In genomic region chr14:20428010-20428365, GRCh38 we compare ENCODE assay signal across 9 cellular contexts. TPM values are rescaled to one million over a fixed set of nuclear protein-coding genes. Genes with fewer than 3 reads are reported as not detected.
DNase-seq lines count a peak whose midpoint lies in the region; ATAC-seq, FAIRE-seq and TF ChIP-seq lines count a peak whose summit lies in the region.
"Had no signal": no experiment of that assay in that cellular context is flagged by ENCODE, and none has a peak within 500 bp of the region (broad histone marks: within the 10 kb centered on the region; RNA-seq: fewer than 3 reads in every experiment).

No MANE protein-coding gene starts in this region.

- peaks cover 52% of the 10 kb centered on the region for H3K4me1 ChIP-seq in HepG2 (ENCODE audit: insufficient read depth, low read length)

- no peaks in the 10 kb centered on the region for H3K9me3 ChIP-seq in HepG2 (ENCODE audit: low read length)

- H3K4me3 ChIP-seq in GM12875 (ENCODE audit: low read depth, low read length) (peak overlapping the region; percentile 28), HepG2 (replicated peaks in 1 of 3; ENCODE audit: insufficient read depth in 1 of 3, low read depth in 2 of 3, low read length in 3 of 3) (peak overlapping the region in 2 of 3 experiments; percentile 17 to 50; a peak in 3 of 6 replicates)

- no peak for TF ChIP-seq RAD21 in HepG2 (CRISPR knock-in tag; IDR thresholded peaks at IDR 0.05)

- peak overlapping the region; percentile 64 for H3K4me2 ChIP-seq in HepG2 (ENCODE audit: low read depth, low read length)

- no peak for TF ChIP-seq CTCF in GM12875 (IDR thresholded peaks at IDR 0.05; ENCODE audit: borderline replicate concordance, insufficient read depth, low read depth, low read length)
- TF ChIP-seq CTCF in HepG2 (CRISPR knock-in tag; IDR thresholded peaks at IDR 0.05) = no peak

- in situ Hi-C loops in HepG2 (cut with HindIII; ENCODE audit: extremely low pct_ligation_motif_present, low pct_unique_long_range_greater_than_20kb) = no loop called here

- CTCF ChIA-PET in HepG2 (lab: Yijun Ruan, JAX; ENCODE audit: low intra/inter-chr PET ratio, low total read pairs) = no interaction called here

- peak; percentile 23 for ATAC-seq in GM21423 (IDR thresholded peaks at IDR 0.05; ENCODE audit: unreplicated experiment)
- peak; percentile 16 for ATAC-seq in HG03521 (IDR thresholded peaks at IDR 0.05; ENCODE audit: unreplicated experiment)
- no peak for ATAC-seq in HepG2

- no peaks in the 10 kb centered on the region for H3K27me3 ChIP-seq in HepG2 (ENCODE audit: control insufficient read depth in 1 of 2, insufficient read depth in 2 of 2, low read length in 2 of 2)

- 51% methylated on average over 5 of the region's 5 CpGs for WGBS in HepG2 (ENCODE audit: low lambda C conversion rate)

- TF ChIP-seq POLR2A in HepG2 (IDR thresholded peaks at IDR 0.05; ENCODE audit: insufficient read depth in 1 of 2, low read depth in 2 of 2, low read length in 2 of 2) = no peak

- FAIRE-seq in HepG2 (lab: Jason Lieb, UNC) = no peak

- no peak for TF ChIP-seq EP300 in HepG2 (IDR thresholded peaks at IDR 0.05; ENCODE audit: low read depth in 2 of 2, low read length in 2 of 2)
- TF ChIP-seq EP300 in HepG2 (CRISPR knock-in tag; IDR thresholded peaks at IDR 0.05; ENCODE audit: borderline replicate concordance) = no peak

- H3K36me3 ChIP-seq in HepG2 (replicated peaks in 1 of 2; ENCODE audit: control insufficient read depth in 1 of 2, insufficient read depth in 2 of 2, low read length in 2 of 2) = no peaks in the 10 kb centered on the region

- H3K27ac ChIP-seq in HepG2 (ENCODE audit: extremely low read length, insufficient read depth, low read length) = no peak overlapping the region

- DNase-seq in HepG2 (ENCODE audit: low spot score) (no peak), NCI-H2196 (lab: John Stamatoyannopoulos, UW; ENCODE audit: unreplicated experiment) (no peak), AG08396 (ENCODE audit: low spot score) (no peak), superior temporal gyrus (ENCODE audit: extremely low spot score) (no peak), posterior vena cava (ENCODE audit: low spot score) (no peak)
- DNase-seq: NCI-H2081 had no signal

- no TSS peak for BruUV-seq in HepG2 (replicated peaks; lab: Mats Ljungman, UMichigan)

- H3K79me2 ChIP-seq in HepG2 (ENCODE audit: insufficient read depth, low read length) = no peaks in the 10 kb centered on the region

- H3K9ac ChIP-seq in HepG2 (ENCODE audit: insufficient read depth, low read depth, low read length) = peak overlapping the region; percentile 39; the same call in 1 of the 2 replicates

- intact Hi-C loops in HepG2 (cut with micrococcal nuclease; ENCODE audit: unreplicated experiment) = no loop called here
- intact Hi-C loops in posterior vena cava (cut with DNase I) = no loop called here

- H2AFZ ChIP-seq in HepG2 (ENCODE audit: low read length) = no peak overlapping the region

- no peaks in the 10 kb centered on the region for H4K20me1 ChIP-seq in HepG2 (ENCODE audit: insufficient read depth, low read length)

- POLR2A ChIA-PET in HepG2 (lab: Yijun Ruan, JAX) = interaction anchor here (1.0 to 4.0 kb wide), 5 partner anchors 10 to 30 kb away, joined by 3 to 37 read pairs (median 13); partner anchors contain the start of genes APEX1, OSGEP and TEP1

RNA-seq across cellular contexts. Expression of gene KLHL33, which starts 8.0 kb away (rescaled TPM):
- total RNA-seq in HepG2 (2016; rRNA removed; fragmentation: Illumina TruSeq; extraction: Trizol) = not detected in 2 replicates
- total RNA-seq in HepG2 (2016; cell fraction: cytosol; rRNA removed; fragmentation: Illumina TruSeq; extraction: Trizol; ENCODE audit: low read depth) = not detected in 2 replicates
- total RNA-seq in HepG2 (2016; cell fraction: insoluble cytoplasmic fraction; rRNA removed; fragmentation: Illumina TruSeq; extraction: Trizol) = not detected in 2 replicates
- total RNA-seq in HepG2 (2016; cell fraction: membrane; rRNA removed; fragmentation: Illumina TruSeq; extraction: Trizol) = not detected in 2 replicates
- not detected in 2 replicates for total RNA-seq in HepG2 (2016; cell fraction: nucleus; rRNA removed; fragmentation: Illumina TruSeq; extraction: Trizol)
- polyA plus RNA-seq in HepG2 (2011; rRNA removed) = 0.05 TPM in 1 of 2 replicates, not detected in the other
- polyA plus RNA-seq in HepG2 (2011; cell fraction: cytosol; rRNA removed) = 0.03 and 0.05 TPM in 2 replicates
- polyA plus RNA-seq in HepG2 (2011; cell fraction: nucleus; rRNA removed) = 0.03 and 0.10 TPM in 2 replicates
- polyA plus RNA-seq in HepG2 (2012) = 0.05 and 0.15 TPM in 2 replicates
- polyA plus RNA-seq in HepG2 (2016; cell fraction: cytosol; fragmentation: Illumina TruSeq; extraction: Trizol; ENCODE audit: low read depth) = not detected in 2 replicates
- 0.04 TPM in 1 of 2 replicates, not detected in the other for polyA plus RNA-seq in HepG2 (2016; cell fraction: insoluble cytoplasmic fraction; fragmentation: Illumina TruSeq; extraction: Trizol; ENCODE audit: low read depth)
- not detected in 2 replicates for polyA plus RNA-seq in HepG2 (2016; cell fraction: membrane; fragmentation: Illumina TruSeq; extraction: Trizol; ENCODE audit: low read depth)
- not detected in 2 replicates for polyA plus RNA-seq in HepG2 (2016; cell fraction: nucleus; fragmentation: Illumina TruSeq; extraction: Trizol; ENCODE audit: insufficient read depth, low read depth)
- 0.04 and 0.12 TPM in 2 replicates for polyA minus RNA-seq in HepG2 (2011; rRNA and poly(A)+ RNA removed; ENCODE audit: low replicate concordance)
- not detected in 2 replicates for polyA minus RNA-seq in HepG2 (2011; cell fraction: cytosol; rRNA and poly(A)+ RNA removed)
- polyA minus RNA-seq in HepG2 (2011; cell fraction: nucleus; rRNA and poly(A)+ RNA removed) = 0.12 TPM in 1 of 2 replicates, not detected in the other
- total RNA-seq in posterior vena cava = 1 to 10 TPM in 1 of 2 donors, under 1 TPM in 1; 0.52 to 1.2 TPM

RNA-seq across cellular contexts. Expression of gene TEP1, which starts 14.7 kb away (rescaled TPM):
- total RNA-seq in HepG2 (2016; rRNA removed; fragmentation: Illumina TruSeq; extraction: Trizol) = 9.5 and 12.8 TPM in 2 replicates
- 1.4 and 1.7 TPM in 2 replicates for total RNA-seq in HepG2 (2016; cell fraction: cytosol; rRNA removed; fragmentation: Illumina TruSeq; extraction: Trizol; ENCODE audit: low read depth)
- total RNA-seq in HepG2 (2016; cell fraction: insoluble cytoplasmic fraction; rRNA removed; fragmentation: Illumina TruSeq; extraction: Trizol) = 10.8 and 12.7 TPM in 2 replicates
- total RNA-seq in HepG2 (2016; cell fraction: membrane; rRNA removed; fragmentation: Illumina TruSeq; extraction: Trizol) = 1.9 and 3.0 TPM in 2 replicates
- 16.2 and 17.5 TPM in 2 replicates for total RNA-seq in HepG2 (2016; cell fraction: nucleus; rRNA removed; fragmentation: Illumina TruSeq; extraction: Trizol)
- polyA plus RNA-seq in HepG2 (2011; rRNA removed) = 11.0 and 16.9 TPM in 2 replicates
- 4.2 and 4.7 TPM in 2 replicates for polyA plus RNA-seq in HepG2 (2011; cell fraction: cytosol; rRNA removed)
- polyA plus RNA-seq in HepG2 (2011; cell fraction: nucleus; rRNA removed) = 48.7 and 52.6 TPM in 2 replicates
- 12.2 and 12.9 TPM in 2 replicates for polyA plus RNA-seq in HepG2 (2012)
- 0.97 and 1.2 TPM in 2 replicates for polyA plus RNA-seq in HepG2 (2016; cell fraction: cytosol; fragmentation: Illumina TruSeq; extraction: Trizol; ENCODE audit: low read depth)
- 7.4 and 7.8 TPM in 2 replicates for polyA plus RNA-seq in HepG2 (2016; cell fraction: insoluble cytoplasmic fraction; fragmentation: Illumina TruSeq; extraction: Trizol; ENCODE audit: low read depth)
- polyA plus RNA-seq in HepG2 (2016; cell fraction: membrane; fragmentation: Illumina TruSeq; extraction: Trizol; ENCODE audit: low read depth) = 1.8 and 2.2 TPM in 2 replicates
- 29.9 and 31.5 TPM in 2 replicates for polyA plus RNA-seq in HepG2 (2016; cell fraction: nucleus; fragmentation: Illumina TruSeq; extraction: Trizol; ENCODE audit: insufficient read depth, low read depth)
- polyA minus RNA-seq in HepG2 (2011; rRNA and poly(A)+ RNA removed; ENCODE audit: low replicate concordance) = 28.6 and 32.2 TPM in 2 replicates
- 10.2 and 12.2 TPM in 2 replicates for polyA minus RNA-seq in HepG2 (2011; cell fraction: cytosol; rRNA and poly(A)+ RNA removed)
- polyA minus RNA-seq in HepG2 (2011; cell fraction: nucleus; rRNA and poly(A)+ RNA removed) = 30.5 and 40.9 TPM in 2 replicates
- 10 to 100 TPM; 36.1 to 38.7 TPM for total RNA-seq in posterior vena cava

RNA-seq across cellular contexts. Expression of gene OSGEP, which starts 26.6 kb away (rescaled TPM):
- 32.4 and 39.7 TPM in 2 replicates for total RNA-seq in HepG2 (2016; rRNA removed; fragmentation: Illumina TruSeq; extraction: Trizol)
- total RNA-seq in HepG2 (2016; cell fraction: cytosol; rRNA removed; fragmentation: Illumina TruSeq; extraction: Trizol; ENCODE audit: low read depth) = 7.0 and 8.1 TPM in 2 replicates
- total RNA-seq in HepG2 (2016; cell fraction: insoluble cytoplasmic fraction; rRNA removed; fragmentation: Illumina TruSeq; extraction: Trizol) = 30.4 and 41.7 TPM in 2 replicates
- total RNA-seq in HepG2 (2016; cell fraction: membrane; rRNA removed; fragmentation: Illumina TruSeq; extraction: Trizol) = 12.6 and 13.2 TPM in 2 replicates
- 35.3 and 44.2 TPM in 2 replicates for total RNA-seq in HepG2 (2016; cell fraction: nucleus; rRNA removed; fragmentation: Illumina TruSeq; extraction: Trizol)
- polyA plus RNA-seq in HepG2 (2011; rRNA removed) = 40.0 and 41.1 TPM in 2 replicates
- 25.8 and 29.7 TPM in 2 replicates for polyA plus RNA-seq in HepG2 (2011; cell fraction: cytosol; rRNA removed)
- 108 and 113 TPM in 2 replicates for polyA plus RNA-seq in HepG2 (2011; cell fraction: nucleus; rRNA removed)
- polyA plus RNA-seq in HepG2 (2012) = 14.8 and 23.9 TPM in 2 replicates
- polyA plus RNA-seq in HepG2 (2016; cell fraction: cytosol; fragmentation: Illumina TruSeq; extraction: Trizol; ENCODE audit: low read depth) = 5.7 and 6.0 TPM in 2 replicates
- polyA plus RNA-seq in HepG2 (2016; cell fraction: insoluble cytoplasmic fraction; fragmentation: Illumina TruSeq; extraction: Trizol; ENCODE audit: low read depth) = 31.9 and 37.6 TPM in 2 replicates
- polyA plus RNA-seq in HepG2 (2016; cell fraction: membrane; fragmentation: Illumina TruSeq; extraction: Trizol; ENCODE audit: low read depth) = 9.1 and 10.6 TPM in 2 replicates
- 101 and 108 TPM in 2 replicates for polyA plus RNA-seq in HepG2 (2016; cell fraction: nucleus; fragmentation: Illumina TruSeq; extraction: Trizol; ENCODE audit: insufficient read depth, low read depth)
- polyA minus RNA-seq in HepG2 (2011; rRNA and poly(A)+ RNA removed; ENCODE audit: low replicate concordance) = 38.1 and 65.7 TPM in 2 replicates
- 8.6 and 9.5 TPM in 2 replicates for polyA minus RNA-seq in HepG2 (2011; cell fraction: cytosol; rRNA and poly(A)+ RNA removed)
- 99.7 and 101 TPM in 2 replicates for polyA minus RNA-seq in HepG2 (2011; cell fraction: nucleus; rRNA and poly(A)+ RNA removed)
- 10 to 100 TPM; 24.4 to 28.7 TPM for total RNA-seq in posterior vena cava

RNA-seq across cellular contexts. Expression of gene APEX1, which starts 27.0 kb away (rescaled TPM):
- total RNA-seq in HepG2 (2016; rRNA removed; fragmentation: Illumina TruSeq; extraction: Trizol) = 171 and 261 TPM in 2 replicates
- 72.5 and 84.0 TPM in 2 replicates for total RNA-seq in HepG2 (2016; cell fraction: cytosol; rRNA removed; fragmentation: Illumina TruSeq; extraction: Trizol; ENCODE audit: low read depth)
- 177 and 247 TPM in 2 replicates for total RNA-seq in HepG2 (2016; cell fraction: insoluble cytoplasmic fraction; rRNA removed; fragmentation: Illumina TruSeq; extraction: Trizol)
- 130 and 144 TPM in 2 replicates for total RNA-seq in HepG2 (2016; cell fraction: membrane; rRNA removed; fragmentation: Illumina TruSeq; extraction: Trizol)
- total RNA-seq in HepG2 (2016; cell fraction: nucleus; rRNA removed; fragmentation: Illumina TruSeq; extraction: Trizol) = 79.4 and 94.6 TPM in 2 replicates
- 336 and 405 TPM in 2 replicates for polyA plus RNA-seq in HepG2 (2011; rRNA removed)
- 342 and 365 TPM in 2 replicates for polyA plus RNA-seq in HepG2 (2011; cell fraction: cytosol; rRNA removed)
- 199 and 247 TPM in 2 replicates for polyA plus RNA-seq in HepG2 (2011; cell fraction: nucleus; rRNA removed)
- 218 and 250 TPM in 2 replicates for polyA plus RNA-seq in HepG2 (2012)
- polyA plus RNA-seq in HepG2 (2016; cell fraction: cytosol; fragmentation: Illumina TruSeq; extraction: Trizol; ENCODE audit: low read depth) = 85.4 and 96.6 TPM in 2 replicates
- polyA plus RNA-seq in HepG2 (2016; cell fraction: insoluble cytoplasmic fraction; fragmentation: Illumina TruSeq; extraction: Trizol; ENCODE audit: low read depth) = 442 and 448 TPM in 2 replicates
- 162 and 177 TPM in 2 replicates for polyA plus RNA-seq in HepG2 (2016; cell fraction: membrane; fragmentation: Illumina TruSeq; extraction: Trizol; ENCODE audit: low read depth)
- 253 and 259 TPM in 2 replicates for polyA plus RNA-seq in HepG2 (2016; cell fraction: nucleus; fragmentation: Illumina TruSeq; extraction: Trizol; ENCODE audit: insufficient read depth, low read depth)
- polyA minus RNA-seq in HepG2 (2011; rRNA and poly(A)+ RNA removed; ENCODE audit: low replicate concordance) = 377 and 396 TPM in 2 replicates
- polyA minus RNA-seq in HepG2 (2011; cell fraction: cytosol; rRNA and poly(A)+ RNA removed) = 101 and 112 TPM in 2 replicates
- 59.6 and 63.5 TPM in 2 replicates for polyA minus RNA-seq in HepG2 (2011; cell fraction: nucleus; rRNA and poly(A)+ RNA removed)
- total RNA-seq in posterior vena cava = 10 to 100 TPM; 74.3 to 96.2 TPM

RNA-seq across cellular contexts. Expression of gene PIP4P1, which starts 33.2 kb away (rescaled TPM):
- 31.9 and 33.4 TPM in 2 replicates for total RNA-seq in HepG2 (2016; rRNA removed; fragmentation: Illumina TruSeq; extraction: Trizol)
- 16.4 and 18.3 TPM in 2 replicates for total RNA-seq in HepG2 (2016; cell fraction: cytosol; rRNA removed; fragmentation: Illumina TruSeq; extraction: Trizol; ENCODE audit: low read depth)
- 32.1 and 34.6 TPM in 2 replicates for total RNA-seq in HepG2 (2016; cell fraction: insoluble cytoplasmic fraction; rRNA removed; fragmentation: Illumina TruSeq; extraction: Trizol)
- total RNA-seq in HepG2 (2016; cell fraction: membrane; rRNA removed; fragmentation: Illumina TruSeq; extraction: Trizol) = 32.6 and 39.7 TPM in 2 replicates
- total RNA-seq in HepG2 (2016; cell fraction: nucleus; rRNA removed; fragmentation: Illumina TruSeq; extraction: Trizol) = 20.8 and 28.1 TPM in 2 replicates
- 47.0 and 54.5 TPM in 2 replicates for polyA plus RNA-seq in HepG2 (2011; rRNA removed)
- 40.6 and 41.5 TPM in 2 replicates for polyA plus RNA-seq in HepG2 (2011; cell fraction: cytosol; rRNA removed)
- 70.2 and 90.4 TPM in 2 replicates for polyA plus RNA-seq in HepG2 (2011; cell fraction: nucleus; rRNA removed)
- polyA plus RNA-seq in HepG2 (2012) = 30.3 and 35.7 TPM in 2 replicates
- polyA plus RNA-seq in HepG2 (2016; cell fraction: cytosol; fragmentation: Illumina TruSeq; extraction: Trizol; ENCODE audit: low read depth) = 14.0 and 16.8 TPM in 2 replicates
- polyA plus RNA-seq in HepG2 (2016; cell fraction: insoluble cytoplasmic fraction; fragmentation: Illumina TruSeq; extraction: Trizol; ENCODE audit: low read depth) = 40.6 and 44.1 TPM in 2 replicates
- 24.7 and 35.2 TPM in 2 replicates for polyA plus RNA-seq in HepG2 (2016; cell fraction: membrane; fragmentation: Illumina TruSeq; extraction: Trizol; ENCODE audit: low read depth)
- 61.7 and 72.0 TPM in 2 replicates for polyA plus RNA-seq in HepG2 (2016; cell fraction: nucleus; fragmentation: Illumina TruSeq; extraction: Trizol; ENCODE audit: insufficient read depth, low read depth)
- polyA minus RNA-seq in HepG2 (2011; rRNA and poly(A)+ RNA removed; ENCODE audit: low replicate concordance) = 63.2 and 70.8 TPM in 2 replicates
- 16.6 and 21.8 TPM in 2 replicates for polyA minus RNA-seq in HepG2 (2011; cell fraction: cytosol; rRNA and poly(A)+ RNA removed)
- 33.3 and 33.8 TPM in 2 replicates for polyA minus RNA-seq in HepG2 (2011; cell fraction: nucleus; rRNA and poly(A)+ RNA removed)
- total RNA-seq in posterior vena cava = 10 to 100 TPM; 25.3 to 27.5 TPM
